In genomic region chrX:52261125-52261462, GRCh38 we compare ENCODE assay signal across 9 cellular contexts.
DNase-seq lines count a peak whose midpoint lies in the region; ATAC-seq and TF ChIP-seq lines count a peak whose summit lies in the region.
"Had no signal": no experiment of that assay in that cellular context is flagged by ENCODE, and none has a peak within 500 bp of the region (broad histone marks: within the 10 kb centered on the region; RNA-seq: fewer than 3 reads in every experiment).

No MANE protein-coding gene starts in this region.

- TF ChIP-seq CTCF in Caco-2 (IDR thresholded peaks at IDR 0.05; ENCODE audit: insufficient read depth in 1 of 2, low read depth in 1 of 2, low read length in 1 of 2, severe bottlenecking in 1 of 2, unreplicated experiment in 1 of 2) (no peak), natural killer cell (IDR thresholded peaks at IDR 0.05) (no peak)

- no peaks in the 10 kb centered on the region for H3K9me3 ChIP-seq in Caco-2
- H3K9me3 ChIP-seq: upper lobe of left lung had no signal

- POLR2A ChIA-PET in Caco-2 (lab: Charles Lee) = no interaction called here

- H3K36me3 Mint-ChIP-seq in Caco-2 (ENCODE audit: insufficient read depth, unreplicated experiment) (peaks cover 12% of the 10 kb centered on the region), natural killer cell (no peaks in the 10 kb centered on the region)

- peak overlapping the region; percentile 90 for H3K27ac Mint-ChIP-seq in Caco-2 (ENCODE audit: unreplicated experiment)
- peak overlapping the region; percentile 86 to 94 for H3K27ac Mint-ChIP-seq in natural killer cell

- H3K9me3 Mint-ChIP-seq in Caco-2 (ENCODE audit: unreplicated experiment) (no peaks in the 10 kb centered on the region), natural killer cell (no peaks in the 10 kb centered on the region)

- intact Hi-C loops in Caco-2 (cut with micrococcal nuclease; ENCODE audit: unreplicated experiment) (loop anchor here (1.0 kb wide), 2 partner anchors 368 to 647 kb away; partner anchors contain the start of gene MAGED1), natural killer cell (cut with micrococcal nuclease) (no loop called here)

- peaks cover 7% of the 10 kb centered on the region for H3K4me1 Mint-ChIP-seq in Caco-2 (ENCODE audit: low read depth, unreplicated experiment)
- peaks cover 10 to 20% of the 10 kb centered on the region in 2 donors for H3K4me1 Mint-ChIP-seq in natural killer cell

- no peaks in the 10 kb centered on the region for H3K36me3 ChIP-seq in Caco-2 (ENCODE audit: control insufficient read depth, insufficient read depth, low read length)
- H3K36me3 ChIP-seq: upper lobe of left lung had no signal

- peak overlapping the region; percentile 100 for H3K27ac ChIP-seq in caudate nucleus (ENCODE audit: low read depth, low read length)

- H3K27me3 ChIP-seq in Caco-2 (replicated peaks; ENCODE audit: control insufficient read depth, insufficient read depth, low read length) = no peaks in the 10 kb centered on the region
- H3K27me3 ChIP-seq: upper lobe of left lung had no signal

- peaks cover 18% of the 10 kb centered on the region for H3K4me1 ChIP-seq in Caco-2

- peaks cover 3% of the 10 kb centered on the region for H3K27me3 Mint-ChIP-seq in Caco-2 (ENCODE audit: insufficient read depth, unreplicated experiment)
- peaks cover 10 to 38% of the 10 kb centered on the region in 2 donors for H3K27me3 Mint-ChIP-seq in natural killer cell (ENCODE audit: low read depth in 2 of 2)

- CTCF ChIA-PET in Caco-2 (lab: Charles Lee) = no interaction called here

- no TSS peak for BruUV-seq in Caco-2 (replicated peaks; lab: Mats Ljungman, UMichigan)

- no peak for DNase-seq in Caco-2
- DNase-seq in caudate nucleus (lab: John Stamatoyannopoulos, UW) = no peak
- no peak for DNase-seq in natural killer cell
- no peak for DNase-seq in stimulated activated CD4-positive, alpha-beta T cell treated with anti-CD3 and anti-CD28 coated beads, Interleukin-4, amount 100 ng/mL, for 1 hour
- no peak for DNase-seq in NCI-H774 (lab: John Stamatoyannopoulos, UW)

- H3K4me3 Mint-ChIP-seq in Caco-2 (ENCODE audit: unreplicated experiment) = peak overlapping the region; percentile 88
- peak overlapping the region; percentile 94 for H3K4me3 Mint-ChIP-seq in natural killer cell

- peak; percentile 11 for ATAC-seq in HG03520 (IDR thresholded peaks at IDR 0.05; ENCODE audit: unreplicated experiment)
- ATAC-seq in natural killer cell = no peak
- no peak for ATAC-seq in HG03175 (IDR thresholded peaks at IDR 0.05; ENCODE audit: unreplicated experiment)
- no peak for ATAC-seq in GM19328 (IDR thresholded peaks at IDR 0.05; ENCODE audit: unreplicated experiment)

- H3K4me3 ChIP-seq in Caco-2 (ENCODE audit: low read depth, low read length) = peak overlapping the region; percentile 63; the same call in 1 of the 2 replicates
